Comparison of ENCODE assay signal across 2 cellular contexts in genomic region chr12:124877423-124877822, GRCh38.
A peak's percentile ranks its signal among the peaks of the same experiment; 100 is the strongest.
TF ChIP-seq lines count a peak whose summit lies in the region.

No MANE protein-coding gene starts in this region.

TF ChIP-seq in GM23338, 12 proteins besides CTCF, POLR2A, EP300 and RAD21:
- no peak for TF ChIP-seq CREB1 (CRISPR knock-in tag; IDR thresholded peaks at IDR 0.05; ENCODE audit: low read depth)
- TF ChIP-seq ETS1 (IDR thresholded peaks at IDR 0.05) = no peak
- TF ChIP-seq, protein P1, sequence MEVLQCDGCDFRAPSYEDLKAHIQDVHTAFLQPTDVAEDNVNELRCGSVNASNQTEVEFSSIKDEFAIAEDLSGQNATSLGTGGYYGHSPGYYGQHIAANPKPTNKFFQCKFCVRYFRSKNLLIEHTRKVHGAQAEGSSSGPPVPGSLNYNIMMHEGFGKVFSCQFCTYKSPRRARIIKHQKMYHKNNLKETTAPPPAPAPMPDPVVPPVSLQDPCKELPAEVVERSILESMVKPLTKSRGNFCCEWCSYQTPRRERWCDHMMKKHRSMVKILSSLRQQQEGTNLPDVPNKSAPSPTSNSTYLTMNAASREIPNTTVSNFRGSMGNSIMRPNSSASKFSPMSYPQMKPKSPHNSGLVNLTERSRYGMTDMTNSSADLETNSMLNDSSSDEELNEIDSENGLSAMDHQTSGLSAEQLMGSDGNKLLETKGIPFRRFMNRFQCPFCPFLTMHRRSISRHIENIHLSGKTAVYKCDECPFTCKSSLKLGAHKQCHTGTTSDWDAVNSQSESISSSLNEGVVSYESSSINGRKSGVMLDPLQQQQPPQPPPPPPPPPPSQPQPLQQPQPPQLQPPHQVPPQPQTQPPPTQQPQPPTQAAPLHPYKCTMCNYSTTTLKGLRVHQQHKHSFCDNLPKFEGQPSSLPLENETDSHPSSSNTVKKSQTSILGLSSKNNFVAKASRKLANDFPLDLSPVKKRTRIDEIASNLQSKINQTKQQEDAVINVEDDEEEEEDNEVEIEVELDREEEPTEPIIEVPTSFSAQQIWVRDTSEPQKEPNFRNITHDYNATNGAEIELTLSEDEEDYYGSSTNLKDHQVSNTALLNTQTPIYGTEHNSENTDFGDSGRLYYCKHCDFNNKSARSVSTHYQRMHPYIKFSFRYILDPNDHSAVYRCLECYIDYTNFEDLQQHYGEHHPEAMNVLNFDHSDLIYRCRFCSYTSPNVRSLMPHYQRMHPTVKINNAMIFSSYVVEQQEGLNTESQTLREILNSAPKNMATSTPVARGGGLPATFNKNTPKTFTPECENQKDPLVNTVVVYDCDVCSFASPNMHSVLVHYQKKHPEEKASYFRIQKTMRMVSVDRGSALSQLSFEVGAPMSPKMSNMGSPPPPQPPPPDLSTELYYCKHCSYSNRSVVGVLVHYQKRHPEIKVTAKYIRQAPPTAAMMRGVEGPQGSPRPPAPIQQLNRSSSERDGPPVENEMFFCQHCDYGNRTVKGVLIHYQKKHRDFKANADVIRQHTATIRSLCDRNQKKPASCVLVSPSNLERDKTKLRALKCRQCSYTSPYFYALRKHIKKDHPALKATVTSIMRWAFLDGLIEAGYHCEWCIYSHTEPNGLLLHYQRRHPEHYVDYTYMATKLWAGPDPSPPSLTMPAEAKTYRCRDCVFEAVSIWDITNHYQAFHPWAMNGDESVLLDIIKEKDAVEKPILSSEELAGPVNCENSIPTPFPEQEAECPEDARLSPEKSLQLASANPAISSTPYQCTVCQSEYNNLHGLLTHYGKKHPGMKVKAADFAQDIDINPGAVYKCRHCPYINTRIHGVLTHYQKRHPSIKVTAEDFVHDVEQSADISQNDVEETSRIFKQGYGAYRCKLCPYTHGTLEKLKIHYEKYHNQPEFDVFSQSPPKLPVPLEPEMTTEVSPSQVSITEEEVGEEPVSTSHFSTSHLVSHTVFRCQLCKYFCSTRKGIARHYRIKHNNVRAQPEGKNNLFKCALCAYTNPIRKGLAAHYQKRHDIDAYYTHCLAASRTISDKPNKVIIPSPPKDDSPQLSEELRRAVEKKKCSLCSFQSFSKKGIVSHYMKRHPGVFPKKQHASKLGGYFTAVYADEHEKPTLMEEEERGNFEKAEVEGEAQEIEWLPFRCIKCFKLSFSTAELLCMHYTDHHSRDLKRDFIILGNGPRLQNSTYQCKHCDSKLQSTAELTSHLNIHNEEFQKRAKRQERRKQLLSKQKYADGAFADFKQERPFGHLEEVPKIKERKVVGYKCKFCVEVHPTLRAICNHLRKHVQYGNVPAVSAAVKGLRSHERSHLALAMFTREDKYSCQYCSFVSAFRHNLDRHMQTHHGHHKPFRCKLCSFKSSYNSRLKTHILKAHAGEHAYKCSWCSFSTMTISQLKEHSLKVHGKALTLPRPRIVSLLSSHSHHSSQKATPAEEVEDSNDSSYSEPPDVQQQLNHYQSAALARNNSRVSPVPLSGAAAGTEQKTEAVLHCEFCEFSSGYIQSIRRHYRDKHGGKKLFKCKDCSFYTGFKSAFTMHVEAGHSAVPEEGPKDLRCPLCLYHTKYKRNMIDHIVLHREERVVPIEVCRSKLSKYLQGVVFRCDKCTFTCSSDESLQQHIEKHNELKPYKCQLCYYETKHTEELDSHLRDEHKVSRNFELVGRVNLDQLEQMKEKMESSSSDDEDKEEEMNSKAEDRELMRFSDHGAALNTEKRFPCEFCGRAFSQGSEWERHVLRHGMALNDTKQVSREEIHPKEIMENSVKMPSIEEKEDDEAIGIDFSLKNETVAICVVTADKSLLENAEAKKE (CRISPR knock-in tag; IDR thresholded peaks at IDR 0.05) = no peak
- no peak for TF ChIP-seq ZNF331 (CRISPR knock-in tag; IDR thresholded peaks at IDR 0.05; ENCODE audit: low read depth)
- no peak for TF ChIP-seq STAT1 (IDR thresholded peaks at IDR 0.05; ENCODE audit: unreplicated experiment)
- TF ChIP-seq EZH2phosphoT487 (IDR thresholded peaks at IDR 0.05; ENCODE audit: unreplicated experiment) = no peak
- no peak for TF ChIP-seq EZH2 (IDR thresholded peaks at IDR 0.05; ENCODE audit: low read depth, unreplicated experiment)
- TF ChIP-seq NANOG (IDR thresholded peaks at IDR 0.05; ENCODE audit: borderline replicate concordance) = no peak
- TF ChIP-seq, protein P2, sequence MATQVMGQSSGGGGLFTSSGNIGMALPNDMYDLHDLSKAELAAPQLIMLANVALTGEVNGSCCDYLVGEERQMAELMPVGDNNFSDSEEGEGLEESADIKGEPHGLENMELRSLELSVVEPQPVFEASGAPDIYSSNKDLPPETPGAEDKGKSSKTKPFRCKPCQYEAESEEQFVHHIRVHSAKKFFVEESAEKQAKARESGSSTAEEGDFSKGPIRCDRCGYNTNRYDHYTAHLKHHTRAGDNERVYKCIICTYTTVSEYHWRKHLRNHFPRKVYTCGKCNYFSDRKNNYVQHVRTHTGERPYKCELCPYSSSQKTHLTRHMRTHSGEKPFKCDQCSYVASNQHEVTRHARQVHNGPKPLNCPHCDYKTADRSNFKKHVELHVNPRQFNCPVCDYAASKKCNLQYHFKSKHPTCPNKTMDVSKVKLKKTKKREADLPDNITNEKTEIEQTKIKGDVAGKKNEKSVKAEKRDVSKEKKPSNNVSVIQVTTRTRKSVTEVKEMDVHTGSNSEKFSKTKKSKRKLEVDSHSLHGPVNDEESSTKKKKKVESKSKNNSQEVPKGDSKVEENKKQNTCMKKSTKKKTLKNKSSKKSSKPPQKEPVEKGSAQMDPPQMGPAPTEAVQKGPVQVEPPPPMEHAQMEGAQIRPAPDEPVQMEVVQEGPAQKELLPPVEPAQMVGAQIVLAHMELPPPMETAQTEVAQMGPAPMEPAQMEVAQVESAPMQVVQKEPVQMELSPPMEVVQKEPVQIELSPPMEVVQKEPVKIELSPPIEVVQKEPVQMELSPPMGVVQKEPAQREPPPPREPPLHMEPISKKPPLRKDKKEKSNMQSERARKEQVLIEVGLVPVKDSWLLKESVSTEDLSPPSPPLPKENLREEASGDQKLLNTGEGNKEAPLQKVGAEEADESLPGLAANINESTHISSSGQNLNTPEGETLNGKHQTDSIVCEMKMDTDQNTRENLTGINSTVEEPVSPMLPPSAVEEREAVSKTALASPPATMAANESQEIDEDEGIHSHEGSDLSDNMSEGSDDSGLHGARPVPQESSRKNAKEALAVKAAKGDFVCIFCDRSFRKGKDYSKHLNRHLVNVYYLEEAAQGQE (IDR thresholded peaks at IDR 0.05; ENCODE audit: unreplicated experiment) = no peak
- TF ChIP-seq POLR2AphosphoS5 (IDR thresholded peaks at IDR 0.05; ENCODE audit: low read depth) = no peak
- TF ChIP-seq ZNF114 (CRISPR knock-in tag; IDR thresholded peaks at IDR 0.05) = no peak
- no peak for TF ChIP-seq JUNB (IDR thresholded peaks at IDR 0.05; ENCODE audit: unreplicated experiment)

TF ChIP-seq in K562, 482 proteins besides CTCF, POLR2A, EP300 and RAD21:
- no peak for TF ChIP-seq ETV1 (tag; conservative IDR thresholded peaks at IDR 0.05; ENCODE audit: low read depth)
- TF ChIP-seq, protein P3, sequence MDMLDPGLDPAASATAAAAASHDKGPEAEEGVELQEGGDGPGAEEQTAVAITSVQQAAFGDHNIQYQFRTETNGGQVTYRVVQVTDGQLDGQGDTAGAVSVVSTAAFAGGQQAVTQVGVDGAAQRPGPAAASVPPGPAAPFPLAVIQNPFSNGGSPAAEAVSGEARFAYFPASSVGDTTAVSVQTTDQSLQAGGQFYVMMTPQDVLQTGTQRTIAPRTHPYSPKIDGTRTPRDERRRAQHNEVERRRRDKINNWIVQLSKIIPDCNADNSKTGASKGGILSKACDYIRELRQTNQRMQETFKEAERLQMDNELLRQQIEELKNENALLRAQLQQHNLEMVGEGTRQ (CRISPR knock-in tag; IDR thresholded peaks at IDR 0.05) = peak; percentile 69
- no peak for TF ChIP-seq TSC22D4 (tag; IDR thresholded peaks at IDR 0.05)
- TF ChIP-seq USF1 (CRISPR knock-in tag; IDR thresholded peaks at IDR 0.05) = peak; percentile 70
